ENCODE assay signal across 27 cellular contexts in genomic region chr3:65558821-65559220, GRCh38.
"Had no signal": no experiment of that assay in that cellular context is flagged by ENCODE, and none has a peak within 500 bp of the region (broad histone marks: within the 10 kb centered on the region; RNA-seq: fewer than 3 reads in every experiment).

No MANE protein-coding gene starts in this region.

- H3K36me3 Mint-ChIP-seq: activated naive CD4-positive, alpha-beta T cell treated with anti-CD3 and anti-CD28 coated beads, Interleukin-2, amount 10 ng/mL, durations not matched to agents 7 days and 5 days; activated naive CD4-positive, alpha-beta T cell treated with anti-CD3 and anti-CD28 coated beads, Interleukin-2, amount 50 U/mL, for 72 hours; activated naive CD8-positive, alpha-beta T cell treated with anti-CD3 and anti-CD28 coated beads, Interleukin-2, amount 10 ng/mL, durations not matched to agents 7 days and 5 days had no signal

- H3K36me3 ChIP-seq: ascending aorta, breast epithelium, cardiac muscle cell, colonic mucosa had no signal

- H3K4me3 Mint-ChIP-seq: activated CD4-positive, alpha-beta memory T cell treated with anti-CD3 and anti-CD28 coated beads, Interleukin-2, amount 10 ng/mL, durations not matched to agents 7 days and 5 days; activated CD4-positive, alpha-beta T cell treated with anti-CD3 and anti-CD28 coated beads for 36 hours; activated CD4-positive, alpha-beta T cell treated with anti-CD3 and anti-CD28 coated beads, Interleukin-2, amount 10 ng/mL, durations not matched to agents 24 days and 14 days; activated naive CD4-positive, alpha-beta T cell treated with anti-CD3 and anti-CD28 coated beads, Interleukin-2, amount 10 ng/mL, durations not matched to agents 7 days and 5 days; activated naive CD8-positive, alpha-beta T cell treated with anti-CD3 and anti-CD28 coated beads, Interleukin-2, amount 10 ng/mL, durations not matched to agents 7 days and 5 days; activated T-cell treated with anti-CD3 and anti-CD28 coated beads, Interleukin-2, amount 50 U/mL, for 24 hours; activated T-cell treated with anti-CD3 and anti-CD28 coated beads, Interleukin-2, amount 50 U/mL, for 72 hours; brain; T-helper 1 cell treated with Interleukin-12 subunit alpha and Interleukin-12 subunit beta and Interleukin-4 antibody, amounts not matched to agents 30 μg/mL and 1 μg/mL, for 36 hours had no signal

- H3K4me1 Mint-ChIP-seq: activated CD4-positive, alpha-beta memory T cell treated with anti-CD3 and anti-CD28 coated beads, Interleukin-2, amount 10 ng/mL, durations not matched to agents 7 days and 5 days; activated CD4-positive, alpha-beta T cell treated with anti-CD3 and anti-CD28 coated beads for 36 hours; activated CD4-positive, alpha-beta T cell treated with anti-CD3 and anti-CD28 coated beads, Interleukin-2, amount 10 ng/mL, durations not matched to agents 24 days and 14 days; activated naive CD4-positive, alpha-beta T cell treated with anti-CD3 and anti-CD28 coated beads, Interleukin-2, amount 10 ng/mL, durations not matched to agents 7 days and 5 days; activated naive CD8-positive, alpha-beta T cell treated with anti-CD3 and anti-CD28 coated beads, Interleukin-2, amount 10 ng/mL, durations not matched to agents 7 days and 5 days had no signal

- H3K9me3 Mint-ChIP-seq: activated naive CD4-positive, alpha-beta T cell treated with anti-CD3 and anti-CD28 coated beads, Interleukin-2, amount 50 U/mL, for 72 hours; activated naive CD8-positive, alpha-beta T cell treated with anti-CD3 and anti-CD28 coated beads, Interleukin-2, amount 10 ng/mL, durations not matched to agents 7 days and 5 days; brain; T-helper 1 cell treated with Interleukin-12 subunit alpha and Interleukin-12 subunit beta and Interleukin-4 antibody, amounts not matched to agents 30 μg/mL and 1 μg/mL, for 36 hours had no signal

- DNase-seq: activated CD4-positive, alpha-beta memory T cell treated with anti-CD3 and anti-CD28 coated beads, Interleukin-2, amount 10 ng/mL, durations not matched to agents 7 days and 5 days; activated CD4-positive, alpha-beta T cell treated with anti-CD3 and anti-CD28 coated beads for 36 hours; activated CD4-positive, alpha-beta T cell treated with anti-CD3 and anti-CD28 coated beads, Interleukin-2, amount 10 ng/mL, durations not matched to agents 24 days and 14 days; activated CD4-positive, CD25-positive, alpha-beta regulatory T cell; activated CD4-positive, CD25-positive, alpha-beta regulatory T cell treated with anti-CD3 and anti-CD28 coated beads, Interleukin-2, amount 50 U/mL, for 72 hours; activated CD8-positive, alpha-beta memory T cell treated with anti-CD3 and anti-CD28 coated beads, Interleukin-2, amount 50 U/mL, for 48 hours; activated gamma-delta T cell; activated naive CD4-positive, alpha-beta T cell; activated naive CD4-positive, alpha-beta T cell treated with anti-CD3 and anti-CD28 coated beads, Interleukin-2, amount 10 ng/mL, durations not matched to agents 7 days and 5 days; activated naive CD8-positive, alpha-beta T cell treated with anti-CD3 and anti-CD28 coated beads, Interleukin-2, amount 10 ng/mL, durations not matched to agents 7 days and 5 days; activated T-cell treated with anti-CD3 and anti-CD28 coated beads for 4 hours; activated T-cell treated with anti-CD3 and anti-CD28 coated beads, Interleukin-2, amount 50 U/mL, for 24 hours; activated T-cell treated with anti-CD3 and anti-CD28 coated beads, Interleukin-2, amount 50 U/mL, for 72 hours; central memory CD4-positive, alpha-beta T cell; cerebellar nuclear complex; colonic mucosa; effector CD8-positive, alpha-beta T cell; foreskin fibroblast; head of caudate nucleus; T1000 had no signal

- H3K27ac Mint-ChIP-seq: activated CD4-positive, alpha-beta memory T cell treated with anti-CD3 and anti-CD28 coated beads, Interleukin-2, amount 10 ng/mL, durations not matched to agents 7 days and 5 days; activated CD4-positive, alpha-beta T cell treated with anti-CD3 and anti-CD28 coated beads for 36 hours; activated CD4-positive, alpha-beta T cell treated with anti-CD3 and anti-CD28 coated beads, Interleukin-2, amount 10 ng/mL, durations not matched to agents 24 days and 14 days; activated naive CD4-positive, alpha-beta T cell treated with anti-CD3 and anti-CD28 coated beads, Interleukin-2, amount 10 ng/mL, durations not matched to agents 7 days and 5 days; activated naive CD4-positive, alpha-beta T cell treated with anti-CD3 and anti-CD28 coated beads, Interleukin-2, amount 50 U/mL, for 72 hours; activated naive CD8-positive, alpha-beta T cell treated with anti-CD3 and anti-CD28 coated beads, Interleukin-2, amount 10 ng/mL, durations not matched to agents 7 days and 5 days; activated T-cell treated with anti-CD3 and anti-CD28 coated beads, Interleukin-2, amount 50 U/mL, for 24 hours; activated T-cell treated with anti-CD3 and anti-CD28 coated beads, Interleukin-2, amount 50 U/mL, for 72 hours; brain; T-helper 1 cell treated with Interleukin-12 subunit alpha and Interleukin-12 subunit beta and Interleukin-4 antibody, amounts not matched to agents 30 μg/mL and 1 μg/mL, for 36 hours had no signal

- H3K4me1 ChIP-seq: ascending aorta, breast epithelium, colonic mucosa had no signal

- H3K27ac ChIP-seq: ascending aorta, breast epithelium, cardiac muscle cell, colonic mucosa had no signal

- H3K27me3 Mint-ChIP-seq: activated CD4-positive, alpha-beta memory T cell treated with anti-CD3 and anti-CD28 coated beads, Interleukin-2, amount 10 ng/mL, durations not matched to agents 7 days and 5 days; activated CD4-positive, alpha-beta T cell treated with anti-CD3 and anti-CD28 coated beads for 36 hours; activated CD4-positive, alpha-beta T cell treated with anti-CD3 and anti-CD28 coated beads, Interleukin-2, amount 10 ng/mL, durations not matched to agents 24 days and 14 days; activated naive CD4-positive, alpha-beta T cell treated with anti-CD3 and anti-CD28 coated beads, Interleukin-2, amount 10 ng/mL, durations not matched to agents 7 days and 5 days; activated naive CD8-positive, alpha-beta T cell treated with anti-CD3 and anti-CD28 coated beads, Interleukin-2, amount 10 ng/mL, durations not matched to agents 7 days and 5 days; activated T-cell treated with anti-CD3 and anti-CD28 coated beads, Interleukin-2, amount 50 U/mL, for 24 hours; brain had no signal

- H3K27me3 ChIP-seq: ascending aorta, breast epithelium, cardiac muscle cell, colonic mucosa had no signal

- ATAC-seq: activated CD4-positive, alpha-beta T cell treated with anti-CD3 and anti-CD28 coated beads for 36 hours; activated naive CD4-positive, alpha-beta T cell treated with anti-CD3 and anti-CD28 coated beads, Interleukin-2, amount 50 U/mL, for 72 hours; activated T-cell treated with anti-CD3 and anti-CD28 coated beads, Interleukin-2, amount 50 U/mL, for 72 hours; esophagus mucosa had no signal

- H3K4me3 ChIP-seq: ascending aorta, breast epithelium, cardiac muscle cell, colonic mucosa had no signal

- H3K9me3 ChIP-seq: ascending aorta, breast epithelium, colonic mucosa had no signal
